ENCODE assay signal across 25 cellular contexts in the genomic region with DNA sequence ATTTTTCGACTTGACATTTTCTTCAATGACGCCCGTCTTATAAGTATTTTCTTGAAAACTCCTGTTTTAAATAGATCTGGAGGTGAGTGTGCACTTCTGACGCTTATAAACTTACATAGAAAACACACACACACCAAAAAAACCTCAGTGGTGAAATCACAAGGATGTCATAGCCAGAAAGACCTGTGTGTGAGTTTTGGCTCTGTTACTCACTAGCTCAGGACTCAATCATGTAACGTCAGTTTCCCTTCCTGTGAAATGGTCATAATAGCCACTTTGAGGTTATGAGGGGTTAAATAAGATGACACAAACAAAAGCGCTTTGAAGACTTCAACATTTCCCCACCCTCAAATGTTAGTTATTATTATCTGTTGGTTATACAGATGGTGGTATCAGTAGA. TPM values are rescaled to one million over a fixed set of nuclear protein-coding genes. Genes with fewer than 3 reads are reported as not detected.
A peak's percentile ranks its signal among the peaks of the same experiment; 100 is the strongest.
DNase-seq lines count a peak whose midpoint lies in the region; ATAC-seq and TF ChIP-seq lines count a peak whose summit lies in the region.
"Had no signal": no experiment of that assay in that cellular context is flagged by ENCODE, and none has a peak within 500 bp of the region (broad histone marks: within the 10 kb centered on the region; RNA-seq: fewer than 3 reads in every experiment).

No MANE protein-coding gene starts in this region.

- H3K9me3 Mint-ChIP-seq in MCF 10A (ENCODE audit: unreplicated experiment) = no peaks in the 10 kb centered on the region

- H3K4me1 Mint-ChIP-seq in MCF 10A (ENCODE audit: insufficient read depth, unreplicated experiment) = peaks cover 49% of the 10 kb centered on the region

- H3K4me2 ChIP-seq in mammary epithelial cell (ENCODE audit: insufficient read depth, low read depth, low read length) = peak overlapping the region; percentile 78

- BruUV-seq in MCF 10A (replicated peaks; lab: Mats Ljungman, UMichigan) (no TSS peak), mammary epithelial cell (replicated peaks; lab: Mats Ljungman, UMichigan) (no TSS peak)

- no peak overlapping the region for H2AFZ ChIP-seq in mammary epithelial cell (ENCODE audit: low read depth, low read length)

- TF ChIP-seq POLR2A in breast epithelium (IDR thresholded peaks at IDR 0.05) = no peak

- in situ Hi-C loops in mammary epithelial cell (cut with MboI; ENCODE audit: low sequenced_read_pairs in 2 of 2) = no loop called here

- H3K4me1 ChIP-seq in breast epithelium = no peaks in the 10 kb centered on the region
- peaks cover 62% of the 10 kb centered on the region for H3K4me1 ChIP-seq in mammary epithelial cell (ENCODE audit: insufficient read depth, low read length)

- no peak for ATAC-seq in HG02970 (IDR thresholded peaks at IDR 0.05; ENCODE audit: low FRiP score, unreplicated experiment)
- no peak for ATAC-seq in GM19351 (IDR thresholded peaks at IDR 0.05; ENCODE audit: unreplicated experiment)
- ATAC-seq: HepG2, Panc1 had no signal

- H3K9me3 ChIP-seq in breast epithelium (no peaks in the 10 kb centered on the region), mammary epithelial cell (replicated peaks; ENCODE audit: insufficient read depth, low read length) (no peaks in the 10 kb centered on the region)
- H3K9me3 ChIP-seq: SJSA1 had no signal

- H3K27ac Mint-ChIP-seq in MCF 10A (ENCODE audit: low read depth, unreplicated experiment) = peak overlapping the region; percentile 88
- H3K27ac Mint-ChIP-seq: B cell had no signal

- peaks cover 54% of the 10 kb centered on the region for H3K36me3 Mint-ChIP-seq in MCF 10A (ENCODE audit: insufficient read depth, unreplicated experiment)

- H3K4me3 Mint-ChIP-seq in MCF 10A (ENCODE audit: unreplicated experiment) = peak overlapping the region; percentile 92
- H3K4me3 Mint-ChIP-seq: B cell, CD14-positive monocyte had no signal

- peaks cover 32% of the 10 kb centered on the region for H3K79me2 ChIP-seq in mammary epithelial cell (ENCODE audit: insufficient read depth, low read length)

- H3K27me3 ChIP-seq in breast epithelium (no peaks in the 10 kb centered on the region), mammary epithelial cell (ENCODE audit: insufficient read depth, low read length) (no peaks in the 10 kb centered on the region)
- H3K27me3 ChIP-seq: SJSA1 had no signal

- H3K4me3 ChIP-seq in breast epithelium = no peak overlapping the region
- peak overlapping the region; percentile 51 to 69 (median 56) for H3K4me3 ChIP-seq in mammary epithelial cell (replicated peaks in 1 of 3; ENCODE audit: insufficient read depth in 1 of 3, low read depth in 2 of 3, low read length in 3 of 3)
- H3K4me3 ChIP-seq in fibroblast of villous mesenchyme (ENCODE audit: low read depth, low read length) = peak overlapping the region; percentile 58
- H3K4me3 ChIP-seq: SJSA1 had no signal

- intact Hi-C loops in MCF 10A (cut with micrococcal nuclease) (loop anchor here (5.0 to 10.0 kb wide), 3 partner anchors 97 to 885 kb away; a partner anchor contains a TSS), breast epithelium (cut with DNase I; ENCODE audit: low total_unique reads) (no loop called here), mammary epithelial cell (cut with micrococcal nuclease) (loop anchor here (5.0 kb wide), 2 partner anchors 33 to 97 kb away; a partner anchor contains a TSS)

- H3K36me3 ChIP-seq in breast epithelium = no peaks in the 10 kb centered on the region
- H3K36me3 ChIP-seq in mammary epithelial cell (ENCODE audit: insufficient read depth, low read length) = peaks cover 5% of the 10 kb centered on the region
- H3K36me3 ChIP-seq: SJSA1 had no signal

- H3K9ac ChIP-seq in mammary epithelial cell (ENCODE audit: insufficient read depth, low read length) = no peak overlapping the region

- 97% methylated on average over 5 of the region's 6 CpGs for WGBS in mammary epithelial cell (ENCODE audit: low coverage, missing lambda C conversion rate)

- CTCF ChIA-PET in MCF 10A (lab: Yijun Ruan, JAX) (interaction anchor here (0.5 to 8.0 kb wide), 9 partner anchors 9 to 207 kb away, joined by 3 to 44 read pairs (median 4); a partner anchor contains a TSS), mammary epithelial cell (lab: Charles Lee; ENCODE audit: low non-redundant PET) (interaction anchor here (1.1 kb wide), 1 partner anchor 54 kb away, joined by 4 read pairs; no protein-coding TSS in a partner anchor)

- DNase-seq in MCF 10A (ENCODE audit: unreplicated experiment) (peak; percentile 44), breast epithelium (ENCODE audit: low spot score in 2 of 2) (no peak), mammary epithelial cell (no peak), fibroblast of villous mesenchyme (ENCODE audit: low read depth) (no peak), NCI-H2171 treated with DMSO at 0.1 percent for 48 hours (lab: John Stamatoyannopoulos, UW) (no peak), SK-N-DZ (ENCODE audit: low spot score) (no peak)
- DNase-seq: DMS53; EL; H7; KBM-7; NCI-H1092; NCI-H1436; NCI-H1930; NCI-H2227 treated with DMSO at 0.1 percent for 48 hours; NCI-H510A; NCI-H748 treated with DMSO at 0.1 percent for 48 hours; NK-92 treated with Interleukin-12 subunit alpha and Interleukin-12 subunit beta, amount 100 ng/mL, for 24 hours had no signal

- H3K27ac ChIP-seq in breast epithelium (no peak overlapping the region), mammary epithelial cell (ENCODE audit: insufficient read depth, low read depth, low read length) (peak overlapping the region; percentile 86)
- H3K27ac ChIP-seq: HL-60, SJSA1 had no signal

- no peak for TF ChIP-seq CTCF in MCF 10A (IDR thresholded peaks at IDR 0.05; ENCODE audit: unreplicated experiment)
- TF ChIP-seq CTCF in breast epithelium (IDR thresholded peaks at IDR 0.05) = no peak
- no peak for TF ChIP-seq CTCF in mammary epithelial cell (conservative IDR thresholded peaks at IDR 0.05 in 1 of 2, IDR thresholded peaks at IDR 0.05 in 1 of 2; ENCODE audit: extremely low read depth in 1 of 2, insufficient read depth in 1 of 2, low read depth in 1 of 2, low read length in 2 of 2)
- TF ChIP-seq CTCF in fibroblast of villous mesenchyme (IDR thresholded peaks at IDR 0.05; ENCODE audit: insufficient read depth, low read depth, low read length) = no peak

- POLR2A ChIA-PET in MCF 10A (lab: Yijun Ruan, JAX) = interaction anchor here (0.7 to 9.9 kb wide), 19 partner anchors 9 to 888 kb away, joined by 3 to 452 read pairs (median 11); a partner anchor contains a TSS

- no peaks in the 10 kb centered on the region for H3K27me3 Mint-ChIP-seq in MCF 10A (ENCODE audit: insufficient read depth, unreplicated experiment)
- H3K27me3 Mint-ChIP-seq: B cell had no signal

- no peaks in the 10 kb centered on the region for H4K20me1 ChIP-seq in mammary epithelial cell (ENCODE audit: insufficient read depth, low read length)

- dilution Hi-C loops in mammary epithelial cell (cut with HindIII; ENCODE audit: low sequenced_read_pairs) = loop anchor here (5.0 kb wide), 1 partner anchor 33 kb away; no protein-coding TSS in a partner anchor

RNA-seq across cellular contexts. Expression of a gene that starts 1.8 kb away (rescaled TPM):
- 158 and 163 TPM in 2 replicates for total RNA-seq in MCF 10A (2022)
- 1 to 10 TPM; 1.6 to 2.2 (median 1.6) TPM for total RNA-seq in breast epithelium
- total RNA-seq in mammary epithelial cell = 10 to 100 TPM; 12.7 to 38.3 TPM
- 92.0 TPM for polyA plus RNA-seq in mammary epithelial cell
- polyA minus RNA-seq in mammary epithelial cell = 68.1 TPM
- total RNA-seq in fibroblast of villous mesenchyme = 1.6 and 2.2 TPM in 2 replicates
- polyA plus RNA-seq in SK-N-DZ (2014; cell fraction: cytosol; rRNA removed) = 0.46 and 0.69 TPM in 2 replicates
- 0.30 and 1.7 TPM in 2 replicates for polyA plus RNA-seq in SK-N-DZ (2014; cell fraction: nucleus; rRNA removed)

Comparison
In these comparisons a context has a peak if more than half of its experiments do, and no peak if none do; other contexts are left out.
1. H3K4me3 ChIP-seq: peak in mammary epithelial cell (3 of 3) and fibroblast of villous mesenchyme (single experiment); none in breast epithelium (0 of 3).